9 cellular contexts compared by ENCODE assay signal in the genomic region with DNA sequence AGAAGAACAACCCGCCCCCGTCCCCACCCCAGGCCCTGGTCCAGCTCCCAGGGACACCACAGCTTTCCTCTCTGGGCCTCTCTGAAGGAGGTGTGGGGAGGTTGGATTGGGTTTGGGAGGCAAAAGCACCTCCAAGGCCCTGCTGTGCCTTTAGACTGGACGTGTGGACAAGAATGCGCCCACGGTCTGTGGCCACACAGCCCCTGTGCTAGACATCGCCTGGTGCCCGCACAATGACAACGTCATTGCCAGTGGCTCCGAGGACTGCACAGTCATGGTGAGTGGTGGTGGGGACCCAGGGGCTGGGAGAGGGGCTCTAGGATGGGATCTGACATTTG. TPM values are rescaled to one million over a fixed set of nuclear protein-coding genes. Genes with fewer than 3 reads are reported as not detected.
A peak's percentile ranks its signal among the peaks of the same experiment; 100 is the strongest.
DNase-seq lines count a peak whose midpoint lies in the region; ATAC-seq and TF ChIP-seq lines count a peak whose summit lies in the region.
"Had no signal": no experiment of that assay in that cellular context is flagged by ENCODE, and none has a peak within 500 bp of the region (broad histone marks: within the 10 kb centered on the region; RNA-seq: fewer than 3 reads in every experiment).

No MANE protein-coding gene starts in this region.

- peaks cover 16% of the 10 kb centered on the region for H3K36me3 ChIP-seq in SU-DHL-6 (ENCODE audit: low read length)

- H3K27me3 Mint-ChIP-seq in activated CD4-positive, alpha-beta T cell treated with anti-CD3 and anti-CD28 coated beads for 36 hours: no peaks in the 10 kb centered on the region
- H3K27me3 Mint-ChIP-seq in dendritic cell treated with granulocyte-macrophage colony-stimulating factor and Interleukin-4, amounts not matched to agents 40 ng/mL and 50 ng/mL, for 4 days: peaks cover 3% of the 10 kb centered on the region

- H3K4me2 ChIP-seq in SU-DHL-6 (ENCODE audit: low read depth, low read length, poor library complexity, severe bottlenecking): peak overlapping the region; percentile 97

- H4K20me1 ChIP-seq in SU-DHL-6 (ENCODE audit: low read depth, low read length): no peaks in the 10 kb centered on the region; the same call in 1 of the 2 replicates

- no peaks in the 10 kb centered on the region for H3K27me3 ChIP-seq in SU-DHL-6 (ENCODE audit: low read length)

- no peak for ATAC-seq in activated CD4-positive, alpha-beta T cell treated with anti-CD3 and anti-CD28 coated beads for 36 hours
- peak; percentile 2 for ATAC-seq in stimulated activated effector memory CD8-positive, alpha-beta T cell treated with anti-CD3 and anti-CD28 coated beads, Interleukin-12 subunit alpha, Interleukin-12 subunit beta, amount 100 ng/mL, for 72 hours
- ATAC-seq in GM19328 (IDR thresholded peaks at IDR 0.05; ENCODE audit: unreplicated experiment) (no peak), GM18907 (IDR thresholded peaks at IDR 0.05; ENCODE audit: unreplicated experiment) (no peak)

- H3F3A ChIP-seq in SU-DHL-6 (ENCODE audit: insufficient read depth): peaks cover 38% of the 10 kb centered on the region

- H2AFZ ChIP-seq in SU-DHL-6 (ENCODE audit: low read depth, low read length, severe bottlenecking): no peak overlapping the region

- no peaks in the 10 kb centered on the region for H3K9me2 ChIP-seq in SU-DHL-6 (replicated peaks; ENCODE audit: insufficient read depth, low read length)

- peak overlapping the region; percentile 99 for H3K27ac Mint-ChIP-seq in activated CD4-positive, alpha-beta T cell treated with anti-CD3 and anti-CD28 coated beads for 36 hours
- peak overlapping the region; percentile 97 for H3K27ac Mint-ChIP-seq in dendritic cell treated with granulocyte-macrophage colony-stimulating factor and Interleukin-4, amounts not matched to agents 40 ng/mL and 50 ng/mL, for 4 days
- peak overlapping the region; percentile 98 for H3K27ac Mint-ChIP-seq in stimulated activated effector memory CD8-positive, alpha-beta T cell treated with anti-CD3 and anti-CD28 coated beads, Interleukin-12 subunit alpha, Interleukin-12 subunit beta, amount 100 ng/mL, for 72 hours

- peak overlapping the region; percentile 91 for H3K4me3 Mint-ChIP-seq in activated CD4-positive, alpha-beta T cell treated with anti-CD3 and anti-CD28 coated beads for 36 hours
- peak overlapping the region; percentile 93 for H3K4me3 Mint-ChIP-seq in dendritic cell treated with granulocyte-macrophage colony-stimulating factor and Interleukin-4, amounts not matched to agents 40 ng/mL and 50 ng/mL, for 4 days
- peak overlapping the region; percentile 97 for H3K4me3 Mint-ChIP-seq in stimulated activated effector memory CD8-positive, alpha-beta T cell treated with anti-CD3 and anti-CD28 coated beads, Interleukin-12 subunit alpha, Interleukin-12 subunit beta, amount 100 ng/mL, for 72 hours

- H3K4me1 Mint-ChIP-seq in activated CD4-positive, alpha-beta T cell treated with anti-CD3 and anti-CD28 coated beads for 36 hours: peaks cover 23% of the 10 kb centered on the region
- H3K4me1 Mint-ChIP-seq in dendritic cell treated with granulocyte-macrophage colony-stimulating factor and Interleukin-4, amounts not matched to agents 40 ng/mL and 50 ng/mL, for 4 days (ENCODE audit: low read depth): peaks cover 44% of the 10 kb centered on the region
- peaks cover 43% of the 10 kb centered on the region for H3K4me1 Mint-ChIP-seq in stimulated activated effector memory CD8-positive, alpha-beta T cell treated with anti-CD3 and anti-CD28 coated beads, Interleukin-12 subunit alpha, Interleukin-12 subunit beta, amount 100 ng/mL, for 72 hours

- no peaks in the 10 kb centered on the region for H3K9me3 ChIP-seq in SU-DHL-6 (ENCODE audit: insufficient read depth, low read length)

- no peak for TF ChIP-seq CTCF in SU-DHL-6 (IDR thresholded peaks at IDR 0.05; ENCODE audit: insufficient read depth, low read length, poor library complexity, severe bottlenecking)

- POLR2A ChIA-PET in activated CD4-positive, alpha-beta T cell treated with anti-CD3 and anti-CD28 coated beads for 36 hours (lab: Charles Lee): interaction anchor here (0.5 to 1.4 kb wide), 6 partner anchors 46 to 464 kb away, joined by 3 to 5 read pairs (median 4); a partner anchor contains a TSS

- H3K27ac ChIP-seq in SU-DHL-6 (ENCODE audit: low read depth, low read length): peak overlapping the region; percentile 98

- no peaks in the 10 kb centered on the region for H3K9me3 Mint-ChIP-seq in activated CD4-positive, alpha-beta T cell treated with anti-CD3 and anti-CD28 coated beads for 36 hours (ENCODE audit: low read depth)
- H3K9me3 Mint-ChIP-seq in dendritic cell treated with granulocyte-macrophage colony-stimulating factor and Interleukin-4, amounts not matched to agents 40 ng/mL and 50 ng/mL, for 4 days: no peaks in the 10 kb centered on the region
- no peaks in the 10 kb centered on the region for H3K9me3 Mint-ChIP-seq in stimulated activated effector memory CD8-positive, alpha-beta T cell treated with anti-CD3 and anti-CD28 coated beads, Interleukin-12 subunit alpha, Interleukin-12 subunit beta, amount 100 ng/mL, for 72 hours

- intact Hi-C loops in activated CD4-positive, alpha-beta T cell treated with anti-CD3 and anti-CD28 coated beads for 36 hours (cut with DNase I, micrococcal nuclease): no loop called here
- intact Hi-C loops in dendritic cell treated with granulocyte-macrophage colony-stimulating factor and Interleukin-4, amounts not matched to agents 40 ng/mL and 50 ng/mL, for 4 days (cut with micrococcal nuclease): no loop called here

- peak overlapping the region; percentile 100 for H3K9ac ChIP-seq in SU-DHL-6 (ENCODE audit: low read length)

- peaks cover 43% of the 10 kb centered on the region for H3K36me3 Mint-ChIP-seq in activated CD4-positive, alpha-beta T cell treated with anti-CD3 and anti-CD28 coated beads for 36 hours (ENCODE audit: low read depth)
- H3K36me3 Mint-ChIP-seq in dendritic cell treated with granulocyte-macrophage colony-stimulating factor and Interleukin-4, amounts not matched to agents 40 ng/mL and 50 ng/mL, for 4 days (ENCODE audit: low read depth): peaks cover 48% of the 10 kb centered on the region
- peaks cover 64% of the 10 kb centered on the region for H3K36me3 Mint-ChIP-seq in stimulated activated effector memory CD8-positive, alpha-beta T cell treated with anti-CD3 and anti-CD28 coated beads, Interleukin-12 subunit alpha, Interleukin-12 subunit beta, amount 100 ng/mL, for 72 hours

- H3K4me3 ChIP-seq in SU-DHL-6 (ENCODE audit: insufficient read depth, low read length, poor library complexity, severe bottlenecking): peak overlapping the region; percentile 35

- CTCF ChIA-PET in activated CD4-positive, alpha-beta T cell treated with anti-CD3 and anti-CD28 coated beads for 36 hours (lab: Charles Lee): interaction anchor here (0.6 to 1.5 kb wide), 7 partner anchors 75 to 429 kb away, joined by 3 to 9 read pairs (median 5); a partner anchor contains a TSS

- DNase-seq in activated CD4-positive, alpha-beta T cell treated with anti-CD3 and anti-CD28 coated beads for 36 hours: no peak
- DNase-seq in activated CD4-positive, alpha-beta T cell treated with anti-CD3 and anti-CD28 coated beads for 48 hours: no peak
- peak in 1 of 2 donors; percentile 79 for DNase-seq in stimulated activated effector memory CD8-positive, alpha-beta T cell treated with anti-CD3 and anti-CD28 coated beads, Interleukin-12 subunit alpha, Interleukin-12 subunit beta, amount 100 ng/mL, for 72 hours (ENCODE audit: low spot score in 2 of 2)
- no peak for DNase-seq in activated effector memory CD4-positive, alpha-beta T cell treated with anti-CD3 and anti-CD28 coated beads, Interleukin-2, amount 50 U/mL, for 16 hours
- DNase-seq: NCI-H2171 treated with DMSO at 0.1 percent for 48 hours had no signal

- H3K79me2 ChIP-seq in SU-DHL-6 (ENCODE audit: insufficient read depth, low read length): peaks cover 15% of the 10 kb centered on the region

RNA-seq across cellular contexts. Expression of a gene that starts 3.0 kb away (rescaled TPM):
- total RNA-seq in activated CD4-positive, alpha-beta T cell treated with anti-CD3 and anti-CD28 coated beads for 36 hours: 1,000 to 10,000 TPM in 1 of 2 experiments, 100 to 1,000 TPM in 1; 997 to 1,175 TPM

RNA-seq across cellular contexts. Expression of a gene that starts 7.1 kb away (rescaled TPM):
- total RNA-seq in activated CD4-positive, alpha-beta T cell treated with anti-CD3 and anti-CD28 coated beads for 36 hours: 100 to 1,000 TPM; 188 to 190 TPM

RNA-seq across cellular contexts. Expression of a gene that starts 7.3 kb away (rescaled TPM):
- total RNA-seq in activated CD4-positive, alpha-beta T cell treated with anti-CD3 and anti-CD28 coated beads for 36 hours: 10 to 100 TPM; 24.4 to 99.3 TPM

RNA-seq across cellular contexts. Expression of a gene that starts 12.6 kb away (rescaled TPM):
- 10 to 100 TPM; 17.4 to 18.9 TPM for total RNA-seq in activated CD4-positive, alpha-beta T cell treated with anti-CD3 and anti-CD28 coated beads for 36 hours
